24 cellular contexts compared by ENCODE assay signal in the genomic region with DNA sequence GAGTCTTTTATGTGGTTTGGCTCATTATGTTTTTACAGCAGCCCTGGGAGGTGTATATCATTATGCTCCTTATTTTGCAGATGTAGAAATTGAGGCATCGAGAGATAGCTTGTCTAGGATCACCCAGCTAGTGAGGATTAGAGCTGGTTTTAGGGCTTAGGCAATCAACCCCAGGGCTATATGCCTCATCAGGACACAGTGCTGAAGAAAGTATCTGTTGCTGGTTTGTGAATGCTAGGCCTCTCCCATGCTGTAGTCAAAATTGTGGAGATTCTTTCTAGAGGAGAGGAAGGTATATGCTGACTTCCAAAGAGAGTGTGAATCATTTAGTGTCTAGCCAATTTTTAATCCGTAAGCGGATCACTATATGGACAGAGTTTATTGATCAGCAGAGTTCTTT.
"Had no signal": no experiment of that assay in that cellular context is flagged by ENCODE, and none has a peak within 500 bp of the region (broad histone marks: within the 10 kb centered on the region; RNA-seq: fewer than 3 reads in every experiment).

No MANE protein-coding gene starts in this region.

- DNase-seq: activated CD4-positive, alpha-beta T cell treated with anti-CD3 and anti-CD28 coated beads, Interleukin-2, amount 10 ng/mL, durations not matched to agents 7 days and 5 days; activated CD4-positive, CD25-positive, alpha-beta regulatory T cell treated with anti-CD3 and anti-CD28 coated beads, Interleukin-2, amount 50 U/mL, for 72 hours; activated T-cell treated with anti-CD3 and anti-CD28 coated beads, Interleukin-2, amount 50 U/mL, for 24 hours; colonic mucosa; dorsolateral prefrontal cortex; effector memory CD8-positive, alpha-beta T cell; esophagus squamous epithelium; heart left ventricle; left colon; mucosa of descending colon; nucleus accumbens; right lobe of liver; stimulated activated CD4-positive, alpha-beta T cell treated with anti-CD3 and anti-CD28 coated beads, Interleukin-2, amount 100 ng/mL, for 24 hours; stimulated activated naive B cell treated with anti-CD40 and anti-IgM and Interleukin-4, amounts not matched to agents 10 μg/mL and 1 μg/mL and 100 μg/mL, for 72 hours; testis had no signal

- H3K36me3 ChIP-seq: colonic mucosa, esophagus squamous epithelium, heart left ventricle, right lobe of liver, vagina had no signal

- H3K9me3 ChIP-seq: colonic mucosa, esophagus squamous epithelium, heart left ventricle, mucosa of descending colon, right lobe of liver, testis, vagina had no signal

- H3K36me3 Mint-ChIP-seq: activated naive CD4-positive, alpha-beta T cell treated with anti-CD3 and anti-CD28 coated beads, Interleukin-2, amount 50 U/mL, for 72 hours; stimulated activated naive B cell treated with anti-CD40 and anti-IgM and Interleukin-4, amounts not matched to agents 10 μg/mL and 1 μg/mL and 100 μg/mL, for 72 hours; type B pancreatic cell had no signal

- H3K9me3 Mint-ChIP-seq: activated CD4-positive, alpha-beta T cell treated with anti-CD3 and anti-CD28 coated beads, Interleukin-2, amount 10 ng/mL, durations not matched to agents 7 days and 5 days; activated naive CD4-positive, alpha-beta T cell treated with anti-CD3 and anti-CD28 coated beads, Interleukin-2, amount 50 U/mL, for 72 hours; activated T-cell treated with anti-CD3 and anti-CD28 coated beads, Interleukin-2, amount 50 U/mL, for 24 hours; activated T-helper 17 cell treated with anti-CD3 and anti-CD28 coated beads, Interleukin-2, amount 50 U/mL, for 72 hours; effector memory CD8-positive, alpha-beta T cell; type B pancreatic cell had no signal

- H3K4me3 Mint-ChIP-seq: activated CD4-positive, alpha-beta T cell treated with anti-CD3 and anti-CD28 coated beads, Interleukin-2, amount 10 ng/mL, durations not matched to agents 7 days and 5 days; activated T-cell treated with anti-CD3 and anti-CD28 coated beads, Interleukin-2, amount 50 U/mL, for 24 hours; activated T-helper 17 cell treated with anti-CD3 and anti-CD28 coated beads, Interleukin-2, amount 50 U/mL, for 72 hours; effector memory CD8-positive, alpha-beta T cell; stimulated activated naive B cell treated with anti-CD40 and anti-IgM and Interleukin-4, amounts not matched to agents 10 μg/mL and 1 μg/mL and 100 μg/mL, for 72 hours; type B pancreatic cell had no signal

- FAIRE-seq: astrocyte, endothelial cell of umbilical vein had no signal

- H3K27ac ChIP-seq: colonic mucosa, dorsolateral prefrontal cortex, esophagus squamous epithelium, heart left ventricle, parathyroid adenoma, right lobe of liver, skin epidermis, testis, vagina, VCaP had no signal

- H3K4me1 Mint-ChIP-seq: activated CD4-positive, alpha-beta T cell treated with anti-CD3 and anti-CD28 coated beads, Interleukin-2, amount 10 ng/mL, durations not matched to agents 7 days and 5 days; activated T-helper 17 cell treated with anti-CD3 and anti-CD28 coated beads, Interleukin-2, amount 50 U/mL, for 72 hours; stimulated activated naive B cell treated with anti-CD40 and anti-IgM and Interleukin-4, amounts not matched to agents 10 μg/mL and 1 μg/mL and 100 μg/mL, for 72 hours had no signal

- H3K27me3 ChIP-seq: colonic mucosa, dorsolateral prefrontal cortex, heart left ventricle, right lobe of liver, testis, vagina had no signal

- H3K4me3 ChIP-seq: colonic mucosa, dorsolateral prefrontal cortex, esophagus squamous epithelium, heart left ventricle, mucosa of descending colon, right lobe of liver, skin epidermis, testis, vagina had no signal

- H3K27ac Mint-ChIP-seq: activated CD4-positive, alpha-beta T cell treated with anti-CD3 and anti-CD28 coated beads, Interleukin-2, amount 10 ng/mL, durations not matched to agents 7 days and 5 days; activated naive CD4-positive, alpha-beta T cell treated with anti-CD3 and anti-CD28 coated beads, Interleukin-2, amount 50 U/mL, for 72 hours; activated T-cell treated with anti-CD3 and anti-CD28 coated beads, Interleukin-2, amount 50 U/mL, for 24 hours; activated T-helper 17 cell treated with anti-CD3 and anti-CD28 coated beads, Interleukin-2, amount 50 U/mL, for 72 hours; effector memory CD8-positive, alpha-beta T cell; stimulated activated naive B cell treated with anti-CD40 and anti-IgM and Interleukin-4, amounts not matched to agents 10 μg/mL and 1 μg/mL and 100 μg/mL, for 72 hours; type B pancreatic cell had no signal

- ATAC-seq: activated naive CD4-positive, alpha-beta T cell treated with anti-CD3 and anti-CD28 coated beads, Interleukin-2, amount 50 U/mL, for 72 hours; activated T-helper 17 cell treated with anti-CD3 and anti-CD28 coated beads, Interleukin-2, amount 50 U/mL, for 72 hours; effector memory CD8-positive, alpha-beta T cell; heart left ventricle; left colon; mucosa of descending colon; right lobe of liver; stimulated activated naive B cell treated with anti-CD40 and anti-IgM and Interleukin-4, amounts not matched to agents 10 μg/mL and 1 μg/mL and 100 μg/mL, for 72 hours had no signal

- H3K4me1 ChIP-seq: colonic mucosa, heart left ventricle, right lobe of liver, testis, vagina had no signal
